ENCODE assay signal across 24 cellular contexts in the genomic region with DNA sequence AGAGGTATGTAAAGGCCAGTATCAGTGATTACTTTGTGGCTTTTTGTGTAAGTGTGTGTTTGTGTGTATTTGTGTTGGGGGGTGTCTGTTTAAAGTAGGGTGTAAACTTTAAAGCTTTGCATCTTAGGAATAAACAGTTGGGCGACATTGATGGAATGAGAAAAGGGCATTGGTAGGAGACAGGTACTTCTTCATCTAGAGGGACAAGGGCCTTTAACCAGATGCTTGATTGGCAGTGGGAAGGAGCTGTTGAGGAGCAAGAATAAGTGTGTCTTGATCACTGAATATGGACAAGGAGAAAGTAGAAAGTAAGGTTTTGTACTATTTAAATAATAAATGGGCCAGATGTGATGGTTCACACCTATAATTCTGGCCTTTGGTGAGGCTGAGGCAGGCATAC.
"Had no signal": no experiment of that assay in that cellular context is flagged by ENCODE, and none has a peak within 500 bp of the region (broad histone marks: within the 10 kb centered on the region; RNA-seq: fewer than 3 reads in every experiment).

No MANE protein-coding gene starts in this region.

- ATAC-seq: gastroesophageal sphincter; left cardiac atrium; naive thymus-derived CD8-positive, alpha-beta T cell had no signal

- DNase-seq: activated CD4-positive, alpha-beta T cell treated with anti-CD3 and anti-CD28 coated beads for 4 hours; activated CD4-positive, alpha-beta T cell treated with anti-CD3 and anti-CD28 coated beads, Interleukin-2, amount 50 U/mL, for 4 hours; activated CD8-positive, alpha-beta memory T cell treated with anti-CD3 and anti-CD28 coated beads for 24 hours; activated effector memory CD4-positive, alpha-beta T cell treated with anti-CD3 and anti-CD28 coated beads, Interleukin-2, amount 50 U/mL, for 16 hours; activated naive CD4-positive, alpha-beta T cell treated with anti-CD3 and anti-CD28 coated beads, Interleukin-2, amount 10 ng/mL, durations not matched to agents 7 days and 5 days; activated naive CD8-positive, alpha-beta T cell treated with anti-CD3 and anti-CD28 coated beads, Interleukin-2, amount 10 ng/mL, durations not matched to agents 7 days and 5 days; dorsolateral prefrontal cortex; effector memory CD4-positive, alpha-beta T cell; head of caudate nucleus; hippocampal formation; left cardiac atrium; left ventricle myocardium superior; mammary epithelial cell; naive thymus-derived CD8-positive, alpha-beta T cell; stimulated activated CD4-positive, alpha-beta T cell treated with anti-CD3 and anti-CD28 coated beads, Interleukin-15, amount 100 ng/mL, for 24 hours; stimulated activated CD4-positive, alpha-beta T cell treated with anti-CD3 and anti-CD28 coated beads, Interleukin-2, amount 100 ng/mL, for 24 hours; stimulated activated naive CD4-positive, alpha-beta T cell treated with Interleukin-2 at 50 U/mL for 16 hours; transverse colon; uterus had no signal

- H3K27me3 Mint-ChIP-seq: activated naive CD4-positive, alpha-beta T cell treated with anti-CD3 and anti-CD28 coated beads, Interleukin-2, amount 10 ng/mL, durations not matched to agents 7 days and 5 days; brain; naive thymus-derived CD8-positive, alpha-beta T cell had no signal

- H3K9me3 Mint-ChIP-seq: activated naive CD4-positive, alpha-beta T cell treated with anti-CD3 and anti-CD28 coated beads, Interleukin-2, amount 10 ng/mL, durations not matched to agents 7 days and 5 days; activated naive CD8-positive, alpha-beta T cell treated with anti-CD3 and anti-CD28 coated beads, Interleukin-2, amount 10 ng/mL, durations not matched to agents 7 days and 5 days; activated T-helper 1 cell treated with anti-CD3 and anti-CD28 coated beads, Interleukin-12 subunit alpha, Interleukin-12 subunit beta, Interleukin-2, Interleukin-4 antibody, amounts not matched to agents 30 ng/mL and 10 ng/mL and 1 ng/mL, durations not matched to agents 14 hours and 24 hours and 36 hours; brain; naive thymus-derived CD8-positive, alpha-beta T cell; T-helper 2 cell treated with Interferon-gamma antibody and Interleukin-4, amounts not matched to agents 5 μg/mL and 100 μg/mL, for 36 hours had no signal

- H3K4me1 Mint-ChIP-seq: activated naive CD8-positive, alpha-beta T cell treated with anti-CD3 and anti-CD28 coated beads, Interleukin-2, amount 10 ng/mL, durations not matched to agents 7 days and 5 days had no signal

- H3K27ac Mint-ChIP-seq: activated naive CD4-positive, alpha-beta T cell treated with anti-CD3 and anti-CD28 coated beads, Interleukin-2, amount 10 ng/mL, durations not matched to agents 7 days and 5 days; activated naive CD8-positive, alpha-beta T cell treated with anti-CD3 and anti-CD28 coated beads, Interleukin-2, amount 10 ng/mL, durations not matched to agents 7 days and 5 days; activated T-helper 1 cell treated with anti-CD3 and anti-CD28 coated beads, Interleukin-12 subunit alpha, Interleukin-12 subunit beta, Interleukin-2, Interleukin-4 antibody, amounts not matched to agents 30 ng/mL and 10 ng/mL and 1 ng/mL, durations not matched to agents 14 hours and 24 hours and 36 hours; T-helper 2 cell treated with Interferon-gamma antibody and Interleukin-4, amounts not matched to agents 5 μg/mL and 100 μg/mL, for 36 hours had no signal

- H3K4me3 Mint-ChIP-seq: activated naive CD4-positive, alpha-beta T cell treated with anti-CD3 and anti-CD28 coated beads, Interleukin-2, amount 10 ng/mL, durations not matched to agents 7 days and 5 days; activated naive CD8-positive, alpha-beta T cell treated with anti-CD3 and anti-CD28 coated beads, Interleukin-2, amount 10 ng/mL, durations not matched to agents 7 days and 5 days; activated T-helper 1 cell treated with anti-CD3 and anti-CD28 coated beads, Interleukin-12 subunit alpha, Interleukin-12 subunit beta, Interleukin-2, Interleukin-4 antibody, amounts not matched to agents 30 ng/mL and 10 ng/mL and 1 ng/mL, durations not matched to agents 14 hours and 24 hours and 36 hours; T-helper 2 cell treated with Interferon-gamma antibody and Interleukin-4, amounts not matched to agents 5 μg/mL and 100 μg/mL, for 36 hours had no signal

- H3K36me3 Mint-ChIP-seq: activated naive CD4-positive, alpha-beta T cell treated with anti-CD3 and anti-CD28 coated beads, Interleukin-2, amount 10 ng/mL, durations not matched to agents 7 days and 5 days; activated naive CD8-positive, alpha-beta T cell treated with anti-CD3 and anti-CD28 coated beads, Interleukin-2, amount 10 ng/mL, durations not matched to agents 7 days and 5 days had no signal

- FAIRE-seq: keratinocyte had no signal
